In genomic region chr13:35093356-35093755, GRCh38 we compare ENCODE assay signal across 27 cellular contexts.
"Had no signal": no experiment of that assay in that cellular context is flagged by ENCODE, and none has a peak within 500 bp of the region (broad histone marks: within the 10 kb centered on the region; RNA-seq: fewer than 3 reads in every experiment).

No MANE protein-coding gene starts in this region.

- H3K4me1 ChIP-seq: stomach, suprapubic skin, testis, thyroid gland, tibial artery, tibial nerve, transverse colon, upper lobe of left lung, upper lobe of right lung, uterus, vagina had no signal

- H3K36me3 ChIP-seq: stomach, suprapubic skin, thoracic aorta, thyroid gland, tibial artery, transverse colon, upper lobe of left lung, upper lobe of right lung, uterus, vagina had no signal

- H3K4me3 ChIP-seq: stomach, suprapubic skin, testis, thoracic aorta, thyroid gland, tibial artery, tibial nerve, transverse colon, upper lobe of left lung, upper lobe of right lung, uterus, vagina had no signal

- ATAC-seq: stimulated activated effector memory CD8-positive, alpha-beta T cell treated with anti-CD3 and anti-CD28 coated beads, Interleukin-12 subunit alpha, Interleukin-12 subunit beta, amount 100 ng/mL, for 72 hours; stimulated activated memory B cell treated with anti-CD40 and anti-IgM and Interleukin-4, amounts not matched to agents 10 μg/mL and 1 μg/mL and 100 μg/mL, for 72 hours; stimulated activated naive B cell treated with anti-CD40 and anti-IgM and Interleukin-4, amounts not matched to agents 10 μg/mL and 1 μg/mL and 100 μg/mL, for 72 hours; stimulated activated naive CD8-positive, alpha-beta T cell treated with anti-CD3 and anti-CD28 coated beads, Interleukin-15, amount 100 ng/mL, for 72 hours; stimulated activated naive CD8-positive, alpha-beta T cell treated with anti-CD3 and anti-CD28 coated beads, Interleukin-15, Interleukin-2, amounts not matched to agents 100 U/mL and 50 U/mL, for 24 hours; upper lobe of right lung had no signal

- DNase-seq: stimulated activated CD4-positive, alpha-beta T cell treated with anti-CD3 and anti-CD28 coated beads, Interleukin-2, amount 100 ng/mL, for 48 hours; stimulated activated CD4-positive, alpha-beta T cell treated with anti-CD3 and anti-CD28 coated beads, Interleukin-4, amount 100 ng/mL, for 1 hour; stimulated activated CD4-positive, alpha-beta T cell treated with anti-CD3 and anti-CD28 coated beads, Interleukin-4, amount 100 ng/mL, for 24 hours; stimulated activated CD4-positive, alpha-beta T cell treated with anti-CD3 and anti-CD28 coated beads, Interleukin-4, amount 100 ng/mL, for 4 hours; stimulated activated CD8-positive, alpha-beta memory T cell treated with anti-CD3 and anti-CD28 coated beads, Interleukin-4, amount 100 ng/mL, for 48 hours; stimulated activated naive B cell treated with anti-CD40 and anti-IgM and Interleukin-4, amounts not matched to agents 10 μg/mL and 1 μg/mL and 100 μg/mL, for 72 hours; stimulated activated naive CD4-positive, alpha-beta T cell; stimulated activated naive CD4-positive, alpha-beta T cell treated with Interleukin-2 at 50 U/mL for 16 hours; stimulated activated naive CD8-positive, alpha-beta T cell treated with anti-CD3 and anti-CD28 coated beads, Interleukin-15, amount 100 ng/mL, for 72 hours; stimulated activated naive CD8-positive, alpha-beta T cell treated with anti-CD3 and anti-CD28 coated beads, Interleukin-15, Interleukin-2, amounts not matched to agents 100 U/mL and 50 U/mL, for 24 hours; stomach; substantia nigra; testis; thyroid gland; tibial artery; transverse colon; trophoblast cell; upper lobe of left lung; upper lobe of right lung; uterus had no signal

- H3K27ac ChIP-seq: stomach, suprapubic skin, testis, thoracic aorta, thyroid gland, tibial artery, tibial nerve, transverse colon, upper lobe of left lung, upper lobe of right lung, uterus, vagina had no signal

- H3K27me3 ChIP-seq: stomach, suprapubic skin, testis, thyroid gland, tibial artery, tibial nerve, transverse colon, upper lobe of left lung, upper lobe of right lung, uterus, vagina had no signal

- FAIRE-seq: urothelium cell line had no signal
